Comparison of ENCODE assay signal across 24 cellular contexts in genomic region chr4:37095925-37096324, GRCh38.
"Had no signal": no experiment of that assay in that cellular context is flagged by ENCODE, and none has a peak within 500 bp of the region (broad histone marks: within the 10 kb centered on the region; RNA-seq: fewer than 3 reads in every experiment).

No MANE protein-coding gene starts in this region.

- DNase-seq: hippocampal formation; kidney glomerular epithelial cell; left ventricle myocardium inferior; midbrain; naive thymus-derived CD8-positive, alpha-beta T cell; nucleus accumbens; pancreas; posterior cingulate gyrus; retina; right cardiac atrium; spleen; stimulated activated CD4-positive, alpha-beta T cell treated with anti-CD3 and anti-CD28 coated beads, Interleukin-4, amount 100 ng/mL, for 24 hours; stimulated activated naive CD4-positive, alpha-beta T cell; tibial artery; trophoblast cell; upper lobe of right lung; uterus had no signal

- ATAC-seq: naive thymus-derived CD8-positive, alpha-beta T cell; pancreas; right cardiac atrium; sciatic nerve; stimulated activated effector memory CD8-positive, alpha-beta T cell treated with anti-CD3 and anti-CD28 coated beads, Interleukin-12 subunit alpha, Interleukin-12 subunit beta, amount 100 ng/mL, for 72 hours; upper lobe of right lung had no signal

- H3K9me3 ChIP-seq: pancreas, prostate gland, suprapubic skin, thoracic aorta, upper lobe of right lung, uterus had no signal

- H3K36me3 ChIP-seq: left ventricle myocardium inferior, pancreas, prostate gland, spleen, suprapubic skin, thoracic aorta, tibial artery, upper lobe of right lung, uterus had no signal

- H3K4me1 ChIP-seq: left ventricle myocardium inferior, pancreas, prostate gland, spleen, suprapubic skin, tibial artery, upper lobe of right lung, uterus had no signal

- H3K4me3 ChIP-seq: left ventricle myocardium inferior, lung, pancreas, prostate gland, skin epidermis, spleen, suprapubic skin, thoracic aorta, tibial artery, upper lobe of right lung, uterus had no signal
